ENCODE assay signal across 1 cellular context in genomic region chr9:131627846-131628820, GRCh38.
TF ChIP-seq lines count a peak whose summit lies in the region.

No MANE protein-coding gene starts in this region.

TF ChIP-seq in GM23338, 12 proteins besides CTCF, POLR2A, EP300 and RAD21 (continued from another document):
- no peak for TF ChIP-seq REST (IDR thresholded peaks at IDR 0.05; ENCODE audit: unreplicated experiment)
- TF ChIP-seq STAT1 (IDR thresholded peaks at IDR 0.05; ENCODE audit: unreplicated experiment): no peak
- no peak for TF ChIP-seq JUNB (IDR thresholded peaks at IDR 0.05; ENCODE audit: unreplicated experiment)
- TF ChIP-seq EZH2phosphoT487 (IDR thresholded peaks at IDR 0.05; ENCODE audit: unreplicated experiment): no peak
- TF ChIP-seq ETS1 (IDR thresholded peaks at IDR 0.05): no peak
- TF ChIP-seq ZNF462 (CRISPR knock-in tag; IDR thresholded peaks at IDR 0.05): no peak
- no peak for TF ChIP-seq EZH2 (IDR thresholded peaks at IDR 0.05; ENCODE audit: low read depth, unreplicated experiment)
- no peak for TF ChIP-seq ZNF114 (CRISPR knock-in tag; IDR thresholded peaks at IDR 0.05)
- TF ChIP-seq CREB1 (CRISPR knock-in tag; IDR thresholded peaks at IDR 0.05; ENCODE audit: low read depth): no peak
- no peak for TF ChIP-seq NANOG (IDR thresholded peaks at IDR 0.05; ENCODE audit: borderline replicate concordance)
TF ChIP-seq in GM23338: peak in this region for 0.
